ENCODE assay signal across 8 cellular contexts in genomic region chr9:129258124-129258822, GRCh38.
A peak's percentile ranks its signal among the peaks of the same experiment; 100 is the strongest.
DNase-seq lines count a peak whose midpoint lies in the region; ATAC-seq and TF ChIP-seq lines count a peak whose summit lies in the region.

No MANE protein-coding gene starts in this region.

- H3K4me1 Mint-ChIP-seq in activated CD8-positive, alpha-beta T cell treated with anti-CD3 and anti-CD28 coated beads for 36 hours (ENCODE audit: low read depth) = peaks cover 30% of the 10 kb centered on the region
- H3K4me1 Mint-ChIP-seq in dendritic cell treated with granulocyte-macrophage colony-stimulating factor and Interleukin-4, amounts not matched to agents 40 ng/mL and 50 ng/mL, for 4 days (ENCODE audit: low read depth) = peaks cover 58% of the 10 kb centered on the region

- H3K27ac ChIP-seq in left lung = no peak overlapping the region

- DNase-seq in GM13976 (ENCODE audit: low spot score) (peak; percentile 92), NCI-H2171 (lab: John Stamatoyannopoulos, UW) (peak; percentile 99), left lung (peak; percentile 90 to 95), NCI-H446 treated with DMSO at 0.1 percent for 48 hours (lab: John Stamatoyannopoulos, UW) (no peak)
- peak; percentile 94 for DNase-seq in activated CD8-positive, alpha-beta T cell treated with anti-CD3 and anti-CD28 coated beads for 36 hours
- DNase-seq in stimulated activated CD4-positive, alpha-beta T cell treated with anti-CD3 and anti-CD28 coated beads, Interleukin-2, amount 100 ng/mL, for 24 hours = peak; percentile 89 to 93

- POLR2A ChIA-PET in activated CD8-positive, alpha-beta T cell treated with anti-CD3 and anti-CD28 coated beads for 36 hours (lab: Charles Lee) = interaction anchor here (1.3 to 1.9 kb wide), 3 partner anchors 20 to 80 kb away, joined by 3 to 6 read pairs (median 4); partner anchors contain the start of gene IER5L

- intact Hi-C loops in activated CD8-positive, alpha-beta T cell treated with anti-CD3 and anti-CD28 coated beads for 36 hours (cut with micrococcal nuclease) = no loop called here
- intact Hi-C loops in dendritic cell treated with granulocyte-macrophage colony-stimulating factor and Interleukin-4, amounts not matched to agents 40 ng/mL and 50 ng/mL, for 4 days (cut with micrococcal nuclease) = no loop called here
- intact Hi-C loops in left lung (cut with DNase I) = no loop called here

- H3K4me3 Mint-ChIP-seq in activated CD8-positive, alpha-beta T cell treated with anti-CD3 and anti-CD28 coated beads for 36 hours = peak overlapping the region; percentile 57
- H3K4me3 Mint-ChIP-seq in dendritic cell treated with granulocyte-macrophage colony-stimulating factor and Interleukin-4, amounts not matched to agents 40 ng/mL and 50 ng/mL, for 4 days = peak overlapping the region; percentile 61

- peaks cover 6 to 21% of the 10 kb centered on the region in 2 donors for H3K4me1 ChIP-seq in left lung

- in situ Hi-C loops in GM13976 (cut with MboI; ENCODE audit: low sequenced_read_pairs, unreplicated experiment) = no loop called here

- peak overlapping the region; percentile 3 to 16 for H3K4me3 ChIP-seq in left lung

- ATAC-seq in activated CD8-positive, alpha-beta T cell treated with anti-CD3 and anti-CD28 coated beads for 36 hours = peak; percentile 96
- ATAC-seq in left lung (peak; percentile 90), GM18517 (IDR thresholded peaks at IDR 0.05; ENCODE audit: unreplicated experiment) (no peak)

- H3K9me3 Mint-ChIP-seq in activated CD8-positive, alpha-beta T cell treated with anti-CD3 and anti-CD28 coated beads for 36 hours = no peaks in the 10 kb centered on the region
- no peaks in the 10 kb centered on the region for H3K9me3 Mint-ChIP-seq in dendritic cell treated with granulocyte-macrophage colony-stimulating factor and Interleukin-4, amounts not matched to agents 40 ng/mL and 50 ng/mL, for 4 days

- CTCF ChIA-PET in activated CD8-positive, alpha-beta T cell treated with anti-CD3 and anti-CD28 coated beads for 36 hours (lab: Charles Lee) = interaction anchor here (0.8 to 1.3 kb wide), 4 partner anchors 10 to 127 kb away, joined by 3 to 5 read pairs (median 4); no protein-coding TSS in a partner anchor

- no peak overlapping the region for H3K27ac Mint-ChIP-seq in activated CD8-positive, alpha-beta T cell treated with anti-CD3 and anti-CD28 coated beads for 36 hours
- H3K27ac Mint-ChIP-seq in dendritic cell treated with granulocyte-macrophage colony-stimulating factor and Interleukin-4, amounts not matched to agents 40 ng/mL and 50 ng/mL, for 4 days = no peak overlapping the region

- peaks cover 8 to 55% of the 10 kb centered on the region in 2 donors for H3K27me3 ChIP-seq in left lung

- no peaks in the 10 kb centered on the region for H3K36me3 Mint-ChIP-seq in activated CD8-positive, alpha-beta T cell treated with anti-CD3 and anti-CD28 coated beads for 36 hours (ENCODE audit: low read depth)
- no peaks in the 10 kb centered on the region for H3K36me3 Mint-ChIP-seq in dendritic cell treated with granulocyte-macrophage colony-stimulating factor and Interleukin-4, amounts not matched to agents 40 ng/mL and 50 ng/mL, for 4 days (ENCODE audit: low read depth)

- H3K36me3 ChIP-seq in left lung = no peaks in the 10 kb centered on the region

- H3K27me3 Mint-ChIP-seq in activated CD8-positive, alpha-beta T cell treated with anti-CD3 and anti-CD28 coated beads for 36 hours = peaks cover 9% of the 10 kb centered on the region
- peaks cover 53% of the 10 kb centered on the region for H3K27me3 Mint-ChIP-seq in dendritic cell treated with granulocyte-macrophage colony-stimulating factor and Interleukin-4, amounts not matched to agents 40 ng/mL and 50 ng/mL, for 4 days

- TF ChIP-seq CTCF in GM13976 (IDR thresholded peaks at IDR 0.05; ENCODE audit: borderline replicate concordance, control extremely low read depth, extremely low read depth, insufficient read depth, missing control alignments) = no peak
- no peak for TF ChIP-seq CTCF in activated CD8-positive, alpha-beta T cell treated with anti-CD3 and anti-CD28 coated beads for 36 hours (IDR thresholded peaks at IDR 0.05)
- TF ChIP-seq CTCF in left lung (IDR thresholded peaks at IDR 0.05) = no peak

- H3K9me3 ChIP-seq in left lung = no peaks in the 10 kb centered on the region
